Comparison of ENCODE assay signal across 1 cellular context in genomic region chr7:2440608-2441245, GRCh38.
TF ChIP-seq lines count a peak whose summit lies in the region.

No MANE protein-coding gene starts in this region.

TF ChIP-seq in HepG2, 621 proteins besides CTCF, POLR2A, EP300 and RAD21:
- TF ChIP-seq NPAS2 (CRISPR knock-in tag; IDR thresholded peaks at IDR 0.05; ENCODE audit: borderline replicate concordance) (no peak), TARDBP (CRISPR knock-in tag; IDR thresholded peaks at IDR 0.05) (no peak), ZNF687 (CRISPR knock-in tag; IDR thresholded peaks at IDR 0.05) (peak; percentile 21; the same call in 1 of the 2 replicates), THRA (CRISPR knock-in tag; IDR thresholded peaks at IDR 0.05; ENCODE audit: borderline replicate concordance) (no peak), CEBPB (IDR thresholded peaks at IDR 0.05; ENCODE audit: borderline replicate concordance, low read depth, low read length) (peak; percentile 83), ZFX (CRISPR knock-in tag; IDR thresholded peaks at IDR 0.05; ENCODE audit: low read depth) (0 out of 2 replicates have a peak, but pooled peaks have one; percentile 27), CEBPG (CRISPR knock-in tag; IDR thresholded peaks at IDR 0.05) (peak; percentile 70), ZNF569 (CRISPR knock-in tag; IDR thresholded peaks at IDR 0.05; ENCODE audit: borderline replicate concordance) (no peak), TP53 (CRISPR knock-in tag; conservative IDR thresholded peaks at IDR 0.05) (no peak)
- TF ChIP-seq, protein P1, sequence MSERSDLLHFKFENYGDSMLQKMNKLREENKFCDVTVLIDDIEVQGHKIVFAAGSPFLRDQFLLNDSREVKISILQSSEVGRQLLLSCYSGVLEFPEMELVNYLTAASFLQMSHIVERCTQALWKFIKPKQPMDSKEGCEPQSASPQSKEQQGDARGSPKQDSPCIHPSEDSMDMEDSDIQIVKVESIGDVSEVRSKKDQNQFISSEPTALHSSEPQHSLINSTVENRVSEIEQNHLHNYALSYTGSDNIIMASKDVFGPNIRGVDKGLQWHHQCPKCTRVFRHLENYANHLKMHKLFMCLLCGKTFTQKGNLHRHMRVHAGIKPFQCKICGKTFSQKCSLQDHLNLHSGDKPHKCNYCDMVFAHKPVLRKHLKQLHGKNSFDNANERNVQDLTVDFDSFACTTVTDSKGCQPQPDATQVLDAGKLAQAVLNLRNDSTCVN (CRISPR knock-in tag; IDR thresholded peaks at IDR 0.05; ENCODE audit: borderline replicate concordance) = peak; percentile 69
- TF ChIP-seq, protein P2, sequence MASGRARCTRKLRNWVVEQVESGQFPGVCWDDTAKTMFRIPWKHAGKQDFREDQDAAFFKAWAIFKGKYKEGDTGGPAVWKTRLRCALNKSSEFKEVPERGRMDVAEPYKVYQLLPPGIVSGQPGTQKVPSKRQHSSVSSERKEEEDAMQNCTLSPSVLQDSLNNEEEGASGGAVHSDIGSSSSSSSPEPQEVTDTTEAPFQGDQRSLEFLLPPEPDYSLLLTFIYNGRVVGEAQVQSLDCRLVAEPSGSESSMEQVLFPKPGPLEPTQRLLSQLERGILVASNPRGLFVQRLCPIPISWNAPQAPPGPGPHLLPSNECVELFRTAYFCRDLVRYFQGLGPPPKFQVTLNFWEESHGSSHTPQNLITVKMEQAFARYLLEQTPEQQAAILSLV (CRISPR knock-in tag; IDR thresholded peaks at IDR 0.05; ENCODE audit: borderline replicate concordance) = no peak
